In the genomic region with DNA sequence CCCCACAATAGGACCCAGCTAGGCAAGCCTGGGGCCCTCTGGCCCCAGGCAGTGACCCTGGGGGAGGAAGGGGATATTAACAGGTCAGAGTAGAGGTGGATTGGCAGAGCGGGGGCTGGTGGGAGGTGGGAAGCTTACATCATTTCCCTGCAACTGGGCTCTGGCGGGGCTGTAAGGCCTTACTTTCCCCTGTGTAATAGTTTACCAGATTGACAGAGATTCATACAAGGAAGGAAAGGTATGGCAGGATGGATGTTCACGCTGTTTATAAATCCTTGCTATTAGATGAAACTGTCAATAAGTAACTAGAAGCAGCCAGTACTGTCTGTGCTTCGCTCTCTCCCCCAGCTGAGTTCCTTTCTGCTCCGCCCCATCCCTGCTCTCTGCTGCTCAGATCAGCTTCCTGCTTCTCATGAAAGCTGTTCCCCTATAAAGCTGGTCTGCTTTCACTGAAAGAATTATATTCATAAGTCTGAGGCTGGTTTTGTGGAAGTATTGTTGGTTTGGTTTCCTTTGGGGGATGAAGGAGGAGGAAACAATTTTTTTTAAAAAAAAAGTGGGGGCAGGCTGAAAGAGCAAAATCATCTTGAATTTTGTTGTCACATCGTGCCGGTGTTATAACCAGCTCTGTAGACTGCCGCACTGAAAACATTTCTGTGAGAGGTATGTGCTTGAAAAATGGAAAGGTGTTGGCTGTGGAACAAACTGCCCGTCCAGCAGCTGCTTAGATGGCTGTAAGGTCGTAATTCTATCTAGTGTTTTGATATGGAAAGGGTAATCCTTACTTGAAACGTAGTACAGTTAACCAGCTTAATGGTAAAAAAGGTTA, we compare ENCODE assay signal across 8 cellular contexts.
DNase-seq lines count a peak whose midpoint lies in the region; ATAC-seq and TF ChIP-seq lines count a peak whose summit lies in the region.

No MANE protein-coding gene starts in this region.

- TF ChIP-seq POLR2A in prostate gland (IDR thresholded peaks at IDR 0.05) = no peak

- peak overlapping the region; percentile 82 for H3K9ac ChIP-seq in BLaER1

- H3K4me1 ChIP-seq in BLaER1 = peaks cover 62% of the 10 kb centered on the region
- H3K4me1 ChIP-seq in SJSA1 (replicated peaks) = peaks cover 18% of the 10 kb centered on the region
- peaks cover 6% of the 10 kb centered on the region for H3K4me1 ChIP-seq in prostate gland (replicated peaks)

- no peaks in the 10 kb centered on the region for H3K9me3 Mint-ChIP-seq in activated naive CD8-positive, alpha-beta T cell treated with anti-CD3 and anti-CD28 coated beads, Interleukin-2, amount 10 ng/mL, durations not matched to agents 7 days and 5 days

- peak overlapping the region; percentile 96 for H3K27ac Mint-ChIP-seq in activated naive CD8-positive, alpha-beta T cell treated with anti-CD3 and anti-CD28 coated beads, Interleukin-2, amount 10 ng/mL, durations not matched to agents 7 days and 5 days

- intact Hi-C loops in left cardiac atrium (cut with DNase I) = no loop called here
- intact Hi-C loops in prostate gland (cut with DNase I) = no loop called here

- H3K27me3 Mint-ChIP-seq in activated naive CD8-positive, alpha-beta T cell treated with anti-CD3 and anti-CD28 coated beads, Interleukin-2, amount 10 ng/mL, durations not matched to agents 7 days and 5 days = no peaks in the 10 kb centered on the region

- DNase-seq in GM19238 (ENCODE audit: insufficient read length, low spot score) = peak; percentile 16
- peak in 1 of 2 experiments; percentile 61 for DNase-seq in SJSA1 (ENCODE audit: low read depth in 1 of 2, low spot score in 2 of 2)
- DNase-seq in activated naive CD8-positive, alpha-beta T cell treated with anti-CD3 and anti-CD28 coated beads, Interleukin-2, amount 10 ng/mL, durations not matched to agents 7 days and 5 days = peak; percentile 53
- peak; percentile 46 for DNase-seq in left cardiac atrium
- peak; percentile 66 for DNase-seq in prostate gland (ENCODE audit: low spot score)
- no peak for DNase-seq in NCI-H2196 treated with DMSO at 0.1 percent for 48 hours (lab: John Stamatoyannopoulos, UW; ENCODE audit: unreplicated experiment)

- H3K9me3 ChIP-seq in BLaER1 (peaks cover 24% of the 10 kb centered on the region), SJSA1 (replicated peaks) (no peaks in the 10 kb centered on the region), prostate gland (no peaks in the 10 kb centered on the region)

- POLR2A ChIA-PET in activated naive CD8-positive, alpha-beta T cell treated with anti-CD3 and anti-CD28 coated beads, Interleukin-2, amount 10 ng/mL, durations not matched to agents 7 days and 5 days (lab: Charles Lee) = interaction anchor here (0.6 to 1.5 kb wide), 4 partner anchors 75 to 237 kb away, joined by 3 to 12 read pairs (median 4); partner anchors contain the start of gene BBX

- peak overlapping the region; percentile 98 for H3K4me2 ChIP-seq in BLaER1

- H3K27me3 ChIP-seq in BLaER1 = no peaks in the 10 kb centered on the region
- H3K27me3 ChIP-seq in SJSA1 (replicated peaks) = no peaks in the 10 kb centered on the region
- no peaks in the 10 kb centered on the region for H3K27me3 ChIP-seq in prostate gland (replicated peaks; ENCODE audit: insufficient read depth)

- ATAC-seq in HG03354 (IDR thresholded peaks at IDR 0.05; ENCODE audit: poor library complexity, severe bottlenecking, unreplicated experiment) = peak; percentile 97
- ATAC-seq in activated naive CD8-positive, alpha-beta T cell treated with anti-CD3 and anti-CD28 coated beads, Interleukin-2, amount 10 ng/mL, durations not matched to agents 7 days and 5 days (ENCODE audit: low read depth) = peak; percentile 91
- ATAC-seq in left cardiac atrium = peak; percentile 88 to 92

- peak overlapping the region; percentile 89 for H3K27ac ChIP-seq in BLaER1
- peak overlapping the region; percentile 49 for H3K27ac ChIP-seq in SJSA1
- H3K27ac ChIP-seq in prostate gland = peak overlapping the region; percentile 73 to 79

- H3K36me3 ChIP-seq in BLaER1 (peaks cover 29% of the 10 kb centered on the region), SJSA1 (peaks cover 7% of the 10 kb centered on the region; the same call in 1 of the 2 replicates), prostate gland (no peaks in the 10 kb centered on the region)

- peak overlapping the region; percentile 92 for H3K4me3 Mint-ChIP-seq in activated naive CD8-positive, alpha-beta T cell treated with anti-CD3 and anti-CD28 coated beads, Interleukin-2, amount 10 ng/mL, durations not matched to agents 7 days and 5 days

- H4K20me1 ChIP-seq in BLaER1 = no peaks in the 10 kb centered on the region

- no peak for TF ChIP-seq CTCF in prostate gland (IDR thresholded peaks at IDR 0.05)

- peaks cover 15% of the 10 kb centered on the region for H3K36me3 Mint-ChIP-seq in activated naive CD8-positive, alpha-beta T cell treated with anti-CD3 and anti-CD28 coated beads, Interleukin-2, amount 10 ng/mL, durations not matched to agents 7 days and 5 days

- peak overlapping the region; percentile 64 for H3K4me3 ChIP-seq in BLaER1
- H3K4me3 ChIP-seq in SJSA1 = peak overlapping the region; percentile 29
- peak overlapping the region; percentile 15 to 28 for H3K4me3 ChIP-seq in prostate gland

- WGBS in prostate gland = 4% methylated on average over 11 of the region's 11 CpGs

- H3K4me1 Mint-ChIP-seq in activated naive CD8-positive, alpha-beta T cell treated with anti-CD3 and anti-CD28 coated beads, Interleukin-2, amount 10 ng/mL, durations not matched to agents 7 days and 5 days = peaks cover 29% of the 10 kb centered on the region
